In the genomic region with DNA sequence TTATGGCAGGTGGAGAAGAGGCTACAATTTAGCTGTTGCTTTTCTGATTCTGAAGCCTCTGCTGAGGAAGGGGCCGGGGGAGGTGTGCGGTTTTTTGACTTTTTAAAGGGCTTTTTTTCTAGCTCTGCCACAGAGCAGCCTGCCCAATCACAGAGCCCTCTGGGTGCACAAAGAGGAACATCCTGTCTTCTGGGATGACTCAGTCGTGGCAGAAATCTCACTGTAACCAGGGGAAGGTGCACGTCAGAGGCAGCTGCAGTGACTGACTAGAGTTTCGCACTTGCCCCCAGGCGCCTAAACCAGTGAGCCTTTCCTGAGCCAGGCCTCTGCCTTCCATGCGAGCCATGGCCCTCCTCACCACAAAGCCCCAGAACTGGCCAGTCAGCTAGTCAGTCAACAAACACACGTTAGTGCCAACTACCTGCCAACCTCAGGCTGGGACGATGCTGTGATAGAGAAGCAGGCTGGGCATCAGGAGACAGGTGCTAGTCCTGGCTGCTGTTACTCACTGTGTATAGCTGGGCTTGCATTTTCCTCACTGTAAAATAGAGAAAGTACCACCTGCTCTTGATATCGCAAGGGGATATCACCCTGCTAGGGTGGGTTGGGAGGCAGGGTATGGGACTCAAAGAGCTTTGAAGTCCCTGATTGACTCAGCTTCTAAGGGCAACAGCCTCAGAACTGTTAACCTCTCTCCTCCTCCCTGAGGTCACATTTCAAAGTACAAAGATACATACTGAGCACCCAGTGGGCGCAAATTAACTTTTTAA, we compare ENCODE assay signal across 8 cellular contexts. TPM values are rescaled to one million over a fixed set of nuclear protein-coding genes. Genes with fewer than 3 reads are reported as not detected.
DNase-seq lines count a peak whose midpoint lies in the region; ATAC-seq and TF ChIP-seq lines count a peak whose summit lies in the region.

No MANE protein-coding gene starts in this region.

- CTCF ChIA-PET in BJ (lab: Yijun Ruan, JAX) = interaction anchor here (1.2 to 1.9 kb wide), 4 partner anchors 10 to 46 kb away, joined by 4 to 6 read pairs (median 6); no protein-coding TSS in a partner anchor
- CTCF ChIA-PET in WTC11 (lab: Charles Lee) = interaction anchor here (0.9 to 2.6 kb wide), 9 partner anchors 12 to 278 kb away, joined by 3 to 6 read pairs (median 5); no protein-coding TSS in a partner anchor
- CTCF ChIA-PET in mammary epithelial cell (lab: Charles Lee; ENCODE audit: low non-redundant PET) = no interaction called here

- DNase-seq in BJ (ENCODE audit: low read depth) (peak; percentile 69), WTC11 (ENCODE audit: low spot score) (no peak), mammary epithelial cell (peak; percentile 97), right lobe of liver (peak; percentile 70 to 79 (median 76)), neuronal stem cell (ENCODE audit: low spot score) (no peak)
- peak; percentile 78 to 90 (median 83) for DNase-seq in stimulated activated CD4-positive, alpha-beta T cell treated with anti-CD3 and anti-CD28 coated beads, TNF-alpha, amount 100 ng/mL, for 48 hours (ENCODE audit: low read depth in 3 of 3)

- peak; percentile 78 for TF ChIP-seq POLR2A in right lobe of liver (IDR thresholded peaks at IDR 0.05)

- H4K91ac ChIP-seq in neuronal stem cell (ENCODE audit: low read depth, low read length, poor library complexity) = no peak overlapping the region

- ATAC-seq in GM21367 (IDR thresholded peaks at IDR 0.05; ENCODE audit: unreplicated experiment) (peak; percentile 84), WTC11 (no peak), right lobe of liver (peak; percentile 70 to 75 (median 72))

- no peaks in the 10 kb centered on the region for H3K27me3 Mint-ChIP-seq in WTC11 (ENCODE audit: low read depth)

- H4K8ac ChIP-seq in neuronal stem cell (ENCODE audit: low read depth, low read length) = no peak overlapping the region

- POLR2A ChIA-PET in BJ (lab: Charles Lee) (interaction anchor here (0.6 kb wide), 2 partner anchors 10 to 140 kb away, joined by 6 to 16 read pairs; no protein-coding TSS in a partner anchor), WTC11 (lab: Charles Lee) (interaction anchor here (0.6 to 1.2 kb wide), 2 partner anchors 12 to 80 kb away, joined by 3 to 5 read pairs; no protein-coding TSS in a partner anchor)

- H3K18ac ChIP-seq in neuronal stem cell (ENCODE audit: low read length) = no peak overlapping the region

- no peak overlapping the region for H3K23ac ChIP-seq in neuronal stem cell (ENCODE audit: low read depth, low read length, poor library complexity)

- H3K27ac Mint-ChIP-seq in WTC11 = 0 out of 2 replicates have a peak overlapping the region, but pooled peaks have one; percentile 22

- intact Hi-C loops in mammary epithelial cell (cut with micrococcal nuclease) = loop anchor here (1.0 kb wide), 1 partner anchor 12 kb away; no protein-coding TSS in a partner anchor
- intact Hi-C loops in right lobe of liver (cut with DNase I) = no loop called here

- no peak overlapping the region for H3K14ac ChIP-seq in neuronal stem cell (ENCODE audit: low read length)

- H2BK5ac ChIP-seq in neuronal stem cell (ENCODE audit: low read length) = no peak overlapping the region

- no peaks in the 10 kb centered on the region for H3K9me3 ChIP-seq in HUES48 (ENCODE audit: control insufficient read depth, insufficient read depth, low read length)
- H3K9me3 ChIP-seq in mammary epithelial cell (replicated peaks; ENCODE audit: insufficient read depth, low read length) = no peaks in the 10 kb centered on the region
- H3K9me3 ChIP-seq in right lobe of liver = no peaks in the 10 kb centered on the region
- H3K9me3 ChIP-seq in neuronal stem cell (replicated peaks in 1 of 2; ENCODE audit: control insufficient read depth in 2 of 2, insufficient read depth in 1 of 2, low read depth in 1 of 2, low read length in 2 of 2) = no peaks in the 10 kb centered on the region

- peaks cover 49% of the 10 kb centered on the region for H3K4me1 ChIP-seq in HUES48 (ENCODE audit: control insufficient read depth, insufficient read depth, low read length)
- peaks cover 31% of the 10 kb centered on the region for H3K4me1 ChIP-seq in mammary epithelial cell (ENCODE audit: insufficient read depth, low read length)
- H3K4me1 ChIP-seq in right lobe of liver = peaks cover 0 to 62% (median 24%) of the 10 kb centered on the region in 4 donors
- peaks cover 37 to 42% of the 10 kb centered on the region in 2 donors for H3K4me1 ChIP-seq in neuronal stem cell (ENCODE audit: control insufficient read depth in 2 of 2, insufficient read depth in 1 of 2, low read depth in 1 of 2, low read length in 2 of 2)

- in situ Hi-C loops in mammary epithelial cell (cut with MboI; ENCODE audit: low sequenced_read_pairs in 2 of 2) = no loop called here

- H2BK120ac ChIP-seq in neuronal stem cell (ENCODE audit: low read depth, low read length) = no peak overlapping the region

- H3K79me1 ChIP-seq in neuronal stem cell (ENCODE audit: low read depth, low read length) = no peaks in the 10 kb centered on the region

- H2AK5ac ChIP-seq in neuronal stem cell (ENCODE audit: low read depth, low read length) = no peak overlapping the region

- no peak overlapping the region for H2BK12ac ChIP-seq in neuronal stem cell (ENCODE audit: low read length)

- 46% methylated on average over 11 of the region's 11 CpGs for WGBS in mammary epithelial cell (ENCODE audit: low coverage, missing lambda C conversion rate)
- WGBS in right lobe of liver (ENCODE audit: insufficient coverage, low coverage, low lambda C conversion rate, missing lambda C conversion rate) = 15% methylated on average over 6 of the region's 11 CpGs
- no CpG with 5 or more reads among the region's 11 CpGs for WGBS in neuronal stem cell (ENCODE audit: extremely low coverage in 2 of 2, insufficient read length in 2 of 2, insufficient replicate concordance in 1 of 2), 2 donors

- no peaks in the 10 kb centered on the region for H3K36me3 Mint-ChIP-seq in WTC11

- H2AFZ ChIP-seq in mammary epithelial cell (ENCODE audit: low read depth, low read length) (peak overlapping the region; percentile 41), neuronal stem cell (ENCODE audit: low read length) (no peak overlapping the region)

- H3K9ac ChIP-seq in HUES48 (ENCODE audit: low read depth, low read length) (no peak overlapping the region), mammary epithelial cell (ENCODE audit: insufficient read depth, low read length) (peak overlapping the region; percentile 48), neuronal stem cell (ENCODE audit: low read depth, low read length, poor library complexity) (no peak overlapping the region)

- peaks cover 87% of the 10 kb centered on the region for H3K4me1 Mint-ChIP-seq in WTC11

- no TSS peak for BruUV-seq in mammary epithelial cell (replicated peaks; lab: Mats Ljungman, UMichigan)

- no peak overlapping the region for H3K4me3 Mint-ChIP-seq in WTC11

- H3K4me2 ChIP-seq in mammary epithelial cell (ENCODE audit: insufficient read depth, low read depth, low read length) (peak overlapping the region; percentile 16), neuronal stem cell (ENCODE audit: insufficient read depth, low read length, poor library complexity, severe bottlenecking) (no peak overlapping the region)

- H3K4me3 ChIP-seq in BJ (ENCODE audit: low read depth, low read length) (no peak overlapping the region), HUES48 (ENCODE audit: low read depth, low read length) (no peak overlapping the region), mammary epithelial cell (replicated peaks in 1 of 3; ENCODE audit: insufficient read depth in 1 of 3, low read depth in 2 of 3, low read length in 3 of 3) (no peak overlapping the region), right lobe of liver (peak overlapping the region; percentile 34 to 57 (median 40)), neuronal stem cell (ENCODE audit: low read length in 2 of 2) (no peak overlapping the region)

- H3K9me3 Mint-ChIP-seq in WTC11 = no peaks in the 10 kb centered on the region

- peaks cover 8% of the 10 kb centered on the region for H3K36me3 ChIP-seq in BJ (ENCODE audit: control insufficient read depth, insufficient read depth, low read length)
- no peaks in the 10 kb centered on the region for H3K36me3 ChIP-seq in HUES48 (ENCODE audit: control insufficient read depth, insufficient read depth, low read length)
- no peaks in the 10 kb centered on the region for H3K36me3 ChIP-seq in mammary epithelial cell (ENCODE audit: insufficient read depth, low read length)
- H3K36me3 ChIP-seq in right lobe of liver = peaks cover 0 to 6% (median under 1%) of the 10 kb centered on the region in 4 donors
- H3K36me3 ChIP-seq in neuronal stem cell (replicated peaks in 1 of 2; ENCODE audit: control insufficient read depth in 2 of 2, insufficient read depth in 2 of 2, low read length in 2 of 2) = peaks cover 4 to 6% of the 10 kb centered on the region in 2 donors

- no peak overlapping the region for H2BK15ac ChIP-seq in neuronal stem cell (ENCODE audit: low read length)

- H3K79me2 ChIP-seq in mammary epithelial cell (ENCODE audit: insufficient read depth, low read length) = no peaks in the 10 kb centered on the region

- H3K4ac ChIP-seq in neuronal stem cell (ENCODE audit: low read length) = no peak overlapping the region

- H3K27ac ChIP-seq in HUES48 (ENCODE audit: low read depth, low read length) (peak overlapping the region; percentile 74), mammary epithelial cell (ENCODE audit: insufficient read depth, low read depth, low read length) (peak overlapping the region; percentile 67), right lobe of liver (peak overlapping the region; percentile 71 to 84 (median 83)), neuronal stem cell (replicated peaks; ENCODE audit: low read length) (no peak overlapping the region)

- H3K27me3 ChIP-seq in BJ (ENCODE audit: control insufficient read depth, insufficient read depth, low read length) = no peaks in the 10 kb centered on the region
- H3K27me3 ChIP-seq in HUES48 (ENCODE audit: control insufficient read depth, insufficient read depth, low read length) = no peaks in the 10 kb centered on the region
- H3K27me3 ChIP-seq in mammary epithelial cell (ENCODE audit: insufficient read depth, low read length) = no peaks in the 10 kb centered on the region
- H3K27me3 ChIP-seq in right lobe of liver = no peaks in the 10 kb centered on the region
- H3K27me3 ChIP-seq in neuronal stem cell (ENCODE audit: control insufficient read depth in 3 of 3, insufficient read depth in 3 of 3, low read depth in 1 of 3, low read length in 3 of 3) = no peaks in the 10 kb centered on the region

- dilution Hi-C loops in mammary epithelial cell (cut with HindIII; ENCODE audit: low sequenced_read_pairs) = loop anchor here (5.0 kb wide), 1 partner anchor 43 kb away; no protein-coding TSS in a partner anchor

- H4K20me1 ChIP-seq in mammary epithelial cell (ENCODE audit: insufficient read depth, low read length) = no peaks in the 10 kb centered on the region

- TF ChIP-seq CTCF in BJ (IDR thresholded peaks at IDR 0.05; ENCODE audit: insufficient read depth, low read depth, low read length) (no peak), WTC11 (IDR thresholded peaks at IDR 0.05) (no peak), mammary epithelial cell (conservative IDR thresholded peaks at IDR 0.05 in 1 of 2, IDR thresholded peaks at IDR 0.05 in 1 of 2; ENCODE audit: extremely low read depth in 1 of 2, insufficient read depth in 1 of 2, low read depth in 1 of 2, low read length in 2 of 2) (no peak), right lobe of liver (IDR thresholded peaks at IDR 0.05) (no peak)

RNA-seq across cellular contexts. Expression of gene AKNA, which starts 2.2 kb away (rescaled TPM):
- polyA plus RNA-seq in BJ (2011; rRNA removed) (6.3 and 11.8 TPM in 2 replicates), mammary epithelial cell (2.8 TPM)
- polyA minus RNA-seq in BJ (2011; rRNA and poly(A)+ RNA removed) = 13.4 and 13.6 TPM in 2 replicates
- total RNA-seq in WTC11 (2021) (26.0 to 29.3 TPM (median 27.5 TPM) in 3 replicates), mammary epithelial cell (1 to 10 TPM; 4.5 to 8.1 TPM), right lobe of liver (10 to 100 TPM in 3 of 6 experiments, 1 to 10 TPM in 3; 4.7 to 15.1 (median 9.8) TPM)
- polyA minus RNA-seq in mammary epithelial cell = 6.4 TPM
- polyA plus RNA-seq in neuronal stem cell (2013, experiment 1 of 2) = 13.9 TPM
- 13.8 TPM for polyA plus RNA-seq in neuronal stem cell (2013, experiment 2 of 2)

RNA-seq across cellular contexts. Expression of gene ORM2, which starts 55.9 kb away (rescaled TPM):
- polyA plus RNA-seq in BJ (2011; rRNA removed) (not detected in 2 replicates), mammary epithelial cell (not detected)
- polyA minus RNA-seq in BJ (2011; rRNA and poly(A)+ RNA removed) = not detected in 2 replicates
- total RNA-seq in WTC11 (2021) (0.73 to 1.6 TPM (median 1.0 TPM) in 3 replicates), mammary epithelial cell (not detected), right lobe of liver (1,000 to 10,000 TPM; 3,162 to 5,107 (median 3,869) TPM)
- not detected for polyA minus RNA-seq in mammary epithelial cell
- 0.14 TPM for polyA plus RNA-seq in neuronal stem cell (2013, experiment 1 of 2)
- polyA plus RNA-seq in neuronal stem cell (2013, experiment 2 of 2) = 0.08 TPM

Comparison
In these comparisons a context has a peak if more than half of its experiments do, and no peak if none do; other contexts are left out.
1. DNase-seq: peak in BJ (single experiment), mammary epithelial cell (single experiment), right lobe of liver (3 of 3) and stimulated activated CD4-positive, alpha-beta T cell treated with anti-CD3 and anti-CD28 coated beads, TNF-alpha, amount 100 ng/mL, for 48 hours (3 of 3); none in WTC11 (single experiment) and neuronal stem cell (single experiment).
2. H3K4me3 ChIP-seq: peak in right lobe of liver (3 of 3); none in BJ (single experiment), HUES48 (single experiment), mammary epithelial cell (0 of 3) and neuronal stem cell (0 of 2).
3. RNA of gene ORM2, which starts 55.9 kb away (total RNA-seq): 3,162 to 5,107 TPM in right lobe of liver; 0.73 to 1.6 TPM in WTC11 and not detected in mammary epithelial cell; every median in the first group is over 1,000 times any median in the second.